Comparison of ENCODE assay signal across 8 cellular contexts in the genomic region with DNA sequence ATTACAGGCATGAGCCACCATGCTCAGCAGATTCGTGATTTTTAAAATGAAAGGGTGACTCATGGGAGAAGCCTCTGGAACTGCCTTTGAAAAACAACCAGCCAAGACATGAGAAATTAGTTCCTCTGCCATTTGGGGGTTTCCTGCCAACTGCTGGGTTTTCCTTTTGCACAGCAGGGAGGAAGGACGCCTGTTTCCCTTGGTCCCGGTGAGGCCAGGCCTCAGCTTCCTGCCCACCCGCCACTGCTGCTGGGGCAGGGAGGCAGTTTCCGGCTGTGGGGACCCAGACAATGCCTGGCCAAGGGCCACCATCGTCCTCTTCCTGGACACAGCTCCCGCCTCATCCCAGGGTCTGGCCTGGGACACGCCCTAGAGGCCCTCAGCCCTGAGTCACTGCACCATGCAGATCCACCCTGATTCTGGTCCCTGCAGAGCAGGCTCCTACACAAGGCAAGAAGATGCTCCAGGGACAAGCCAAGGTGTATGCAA. TPM values are rescaled to one million over a fixed set of nuclear protein-coding genes. Genes with fewer than 3 reads are reported as not detected.
A peak's percentile ranks its signal among the peaks of the same experiment; 100 is the strongest.
DNase-seq lines count a peak whose midpoint lies in the region; ATAC-seq and TF ChIP-seq lines count a peak whose summit lies in the region.

No MANE protein-coding gene starts in this region.

- H3K36me3 Mint-ChIP-seq in CD8-positive, alpha-beta memory T cell = peaks cover 0 to 25% (median 8%) of the 10 kb centered on the region in 3 donors
- H3K36me3 Mint-ChIP-seq in MCF 10A (ENCODE audit: insufficient read depth, unreplicated experiment) = peaks cover 26% of the 10 kb centered on the region
- H3K36me3 Mint-ChIP-seq in H9 (ENCODE audit: insufficient read depth in 1 of 3, low read depth in 3 of 3) = peaks cover 6 to 14% (median 10%) of the 10 kb centered on the region in 3 experiments
- H3K36me3 Mint-ChIP-seq in immature natural killer cell = peaks cover 6 to 12% (median 6%) of the 10 kb centered on the region in 3 donors

- no peak overlapping the region for H3K4ac ChIP-seq in H9 (ENCODE audit: low read depth, low read length)

- no peak overlapping the region for H2AFZ ChIP-seq in H9 (ENCODE audit: low read length)

- H3K9me3 ChIP-seq in CD8-positive, alpha-beta memory T cell (ENCODE audit: low read length) = no peaks in the 10 kb centered on the region
- H3K9me3 ChIP-seq in lung (ENCODE audit: control insufficient read depth in 2 of 2, insufficient read depth in 1 of 2, low read length in 1 of 2) = no peaks in the 10 kb centered on the region
- no peaks in the 10 kb centered on the region for H3K9me3 ChIP-seq in upper lobe of right lung
- no peaks in the 10 kb centered on the region for H3K9me3 ChIP-seq in H9 (ENCODE audit: control insufficient read depth, low read depth, low read length)

- peaks cover 0 to 5% of the 10 kb centered on the region in 2 donors for H3K27me3 Mint-ChIP-seq in CD8-positive, alpha-beta memory T cell
- H3K27me3 Mint-ChIP-seq in MCF 10A (ENCODE audit: insufficient read depth, unreplicated experiment) (no peaks in the 10 kb centered on the region), H9 (ENCODE audit: low read depth) (no peaks in the 10 kb centered on the region; the same call in 1 of the 2 replicates), immature natural killer cell (ENCODE audit: low read depth in 3 of 3) (peaks cover 3 to 4% (median 4%) of the 10 kb centered on the region in 3 donors)

- WGBS in lung, 2 donors = 13 to 26% methylated on average over 8 of the region's 8 CpGs
- no CpG with 5 or more reads among the region's 8 CpGs for WGBS in H9 (ENCODE audit: extremely low coverage, insufficient read length, low lambda C conversion rate)

- peaks cover 16% of the 10 kb centered on the region for H3K36me3 ChIP-seq in CD8-positive, alpha-beta memory T cell (ENCODE audit: insufficient read depth, low read length)
- H3K36me3 ChIP-seq in lung (ENCODE audit: control insufficient read depth in 2 of 2, insufficient read depth in 2 of 2, low read length in 2 of 2) (peaks cover 0 to 20% of the 10 kb centered on the region in 2 donors), upper lobe of right lung (peaks cover 25% of the 10 kb centered on the region)

- H4K20me1 ChIP-seq in H9 (ENCODE audit: control insufficient read depth, insufficient read depth, insufficient read length) = peaks cover 2% of the 10 kb centered on the region

- no peak overlapping the region for H3K14ac ChIP-seq in H9 (ENCODE audit: insufficient read depth, low read length)

- CTCF ChIA-PET in CD8-positive, alpha-beta memory T cell (lab: Charles Lee) = interaction anchor here (8.9 kb wide), 1 partner anchor 9 kb away, joined by 100 read pairs; the partner anchor contains the start of gene PPM1F
- CTCF ChIA-PET in MCF 10A (lab: Yijun Ruan, JAX) = interaction anchor here (0.7 to 8.5 kb wide), 2 partner anchors 10 to 927 kb away, joined by 3 to 65 read pairs; partner anchors contain the start of gene PPM1F

- no peak overlapping the region for H4K91ac ChIP-seq in H9 (ENCODE audit: insufficient read length, low read depth, low read length)

- H3K56ac ChIP-seq in H9 (ENCODE audit: insufficient read length, low read depth, low read length) = no peak overlapping the region

- no peak overlapping the region for H2BK120ac ChIP-seq in H9 (ENCODE audit: low read depth, low read length, poor library complexity, severe bottlenecking)

- H4K8ac ChIP-seq in H9 (replicated peaks; ENCODE audit: insufficient read length, low read depth, low read length) = no peak overlapping the region

- ATAC-seq in lung (ENCODE audit: insufficient read depth, low FRiP score) (no peak), upper lobe of right lung (peak; percentile 26)

- no peak for TF ChIP-seq CTCF in MCF 10A (IDR thresholded peaks at IDR 0.05; ENCODE audit: unreplicated experiment)
- no peak for TF ChIP-seq CTCF in lung (IDR thresholded peaks at IDR 0.05; ENCODE audit: control extremely low read depth, extremely low read depth)
- no peak for TF ChIP-seq CTCF in upper lobe of right lung (IDR thresholded peaks at IDR 0.05)
- TF ChIP-seq CTCF in H9 (conservative IDR thresholded peaks at IDR 0.05) = no peak

- H2BK5ac ChIP-seq in H9 (ENCODE audit: insufficient read length, low read length) = no peak overlapping the region

- H2BK20ac ChIP-seq in H9 (ENCODE audit: low read depth, low read length, poor library complexity, severe bottlenecking) = no peak overlapping the region

- no peak overlapping the region for H3K23ac ChIP-seq in H9 (ENCODE audit: insufficient read length, low read depth, low read length)

- H3K18ac ChIP-seq in H9 (ENCODE audit: insufficient read length, low read depth, low read length) = no peak overlapping the region

- H3K4me1 ChIP-seq in CD8-positive, alpha-beta memory T cell (ENCODE audit: insufficient read depth, low read length) = peaks cover 17% of the 10 kb centered on the region
- peaks cover 3 to 46% of the 10 kb centered on the region in 2 donors for H3K4me1 ChIP-seq in lung (ENCODE audit: control insufficient read depth in 2 of 2, insufficient read depth in 2 of 2, low read length in 2 of 2)
- H3K4me1 ChIP-seq in upper lobe of right lung = peaks cover 92% of the 10 kb centered on the region
- H3K4me1 ChIP-seq in H9 (ENCODE audit: insufficient read depth, low read length) = peaks cover 1% of the 10 kb centered on the region; the same call in 1 of the 2 replicates

- no peaks in the 10 kb centered on the region for H3K79me2 ChIP-seq in H9 (ENCODE audit: insufficient read depth, low read length)

- H3K9me3 Mint-ChIP-seq in CD8-positive, alpha-beta memory T cell = no peaks in the 10 kb centered on the region
- H3K9me3 Mint-ChIP-seq in MCF 10A (ENCODE audit: unreplicated experiment) = no peaks in the 10 kb centered on the region
- no peaks in the 10 kb centered on the region for H3K9me3 Mint-ChIP-seq in H9
- H3K9me3 Mint-ChIP-seq in immature natural killer cell = no peaks in the 10 kb centered on the region

- no TSS peak for BruUV-seq in MCF 10A (replicated peaks; lab: Mats Ljungman, UMichigan)

- intact Hi-C loops in MCF 10A (cut with micrococcal nuclease) (loop anchor here (2.0 kb wide), 1 partner anchor 76 kb away; the partner anchor contains the start of gene MAPK1), upper lobe of right lung (cut with DNase I) (no loop called here)

- no peaks in the 10 kb centered on the region for H3K79me1 ChIP-seq in H9 (ENCODE audit: insufficient read depth, low read depth, low read length, poor library complexity, severe bottlenecking)

- no peak overlapping the region for H3K9ac ChIP-seq in H9 (ENCODE audit: extremely low read depth, insufficient read length, low read length)

- no peak overlapping the region for H2AK5ac ChIP-seq in H9 (ENCODE audit: insufficient read length, low read length)

- peaks cover 4% of the 10 kb centered on the region for H3K23me2 ChIP-seq in H9 (ENCODE audit: insufficient read length, low read depth, low read length, poor library complexity, severe bottlenecking)

- DNase-seq in CD8-positive, alpha-beta memory T cell = no peak
- DNase-seq in NCI-H460 (ENCODE audit: extremely low read depth, low read depth) (peak; percentile 32), MCF 10A (ENCODE audit: unreplicated experiment) (peak; percentile 75), lung (ENCODE audit: low spot score) (peak; percentile 72), upper lobe of right lung (peak; percentile 78), DMS53 (lab: John Stamatoyannopoulos, UW) (no peak), H9 (no peak), immature natural killer cell (no peak)

- POLR2A ChIA-PET in CD8-positive, alpha-beta memory T cell (lab: Charles Lee) = no interaction called here
- POLR2A ChIA-PET in MCF 10A (lab: Yijun Ruan, JAX) = interaction anchor here (0.6 to 1.4 kb wide), 3 partner anchors 10 to 300 kb away, joined by 3 to 7 read pairs (median 3); partner anchors contain the start of gene PPM1F

- H3K27ac Mint-ChIP-seq in CD8-positive, alpha-beta memory T cell = peak overlapping the region in 5 of 8 donors; percentile 20 to 73 (median 61)
- H3K27ac Mint-ChIP-seq in MCF 10A (ENCODE audit: low read depth, unreplicated experiment) (peak overlapping the region; percentile 94), H9 (peak overlapping the region in 1 of 3 experiments; percentile 81; a peak in 1 of 7 replicates), immature natural killer cell (no peak overlapping the region)

- peaks cover 19 to 39% (median 24%) of the 10 kb centered on the region in 3 donors for H3K4me1 Mint-ChIP-seq in CD8-positive, alpha-beta memory T cell
- H3K4me1 Mint-ChIP-seq in MCF 10A (ENCODE audit: insufficient read depth, unreplicated experiment) (peaks cover 34% of the 10 kb centered on the region), H9 (peaks cover 8 to 16% of the 10 kb centered on the region in 2 experiments), immature natural killer cell (peaks cover 26 to 31% of the 10 kb centered on the region in 2 donors)

- no peaks in the 10 kb centered on the region for H3K27me3 ChIP-seq in CD8-positive, alpha-beta memory T cell (ENCODE audit: insufficient read depth, low read length, poor library complexity, severe bottlenecking)
- H3K27me3 ChIP-seq in lung (ENCODE audit: control insufficient read depth, insufficient read depth) (no peaks in the 10 kb centered on the region), upper lobe of right lung (no peaks in the 10 kb centered on the region), H9 (ENCODE audit: insufficient read depth, low read length) (no peaks in the 10 kb centered on the region)

- H3K27ac ChIP-seq in CD8-positive, alpha-beta memory T cell (ENCODE audit: low read depth, low read length) = no peak overlapping the region
- H3K27ac ChIP-seq in lung (ENCODE audit: low read depth in 1 of 2, low read length in 1 of 2) = peak overlapping the region; percentile 51 to 90
- peak overlapping the region; percentile 96 for H3K27ac ChIP-seq in upper lobe of right lung
- no peak overlapping the region for H3K27ac ChIP-seq in H9 (ENCODE audit: insufficient read length, low read depth, low read length)

- no peak overlapping the region for H4K5ac ChIP-seq in H9 (ENCODE audit: insufficient read length, low read depth, low read length)

- H3K4me3 Mint-ChIP-seq in CD8-positive, alpha-beta memory T cell = no peak overlapping the region
- peak overlapping the region; percentile 28 for H3K4me3 Mint-ChIP-seq in MCF 10A (ENCODE audit: unreplicated experiment)
- H3K4me3 Mint-ChIP-seq in H9 = no peak overlapping the region
- H3K4me3 Mint-ChIP-seq in immature natural killer cell = no peak overlapping the region

- H3K4me3 ChIP-seq in CD8-positive, alpha-beta memory T cell (ENCODE audit: low read length) = no peak overlapping the region
- H3K4me3 ChIP-seq in lung (no peak overlapping the region), upper lobe of right lung (no peak overlapping the region)

- no peak overlapping the region for H2BK12ac ChIP-seq in H9 (ENCODE audit: insufficient read length, low read depth, low read length)

- no peak overlapping the region for H3K4me2 ChIP-seq in H9 (ENCODE audit: insufficient read depth, insufficient read length, low read length)

- H3T11ph ChIP-seq in H9 (ENCODE audit: low read length) = no peak overlapping the region

- H2BK15ac ChIP-seq in H9 (ENCODE audit: low read depth, low read length) = no peak overlapping the region

RNA-seq across cellular contexts. Expression of gene PPM1F, which starts 10.2 kb away (rescaled TPM):
- 10 to 100 TPM; 25.4 to 29.1 TPM for total RNA-seq in CD8-positive, alpha-beta memory T cell
- 9.2 TPM for polyA plus RNA-seq in CD8-positive, alpha-beta memory T cell
- 21.4 and 24.6 TPM in 2 replicates for total RNA-seq in NCI-H460 (2014; rRNA removed; shearing (Covaris generic))
- 49.5 and 51.4 TPM in 2 replicates for polyA plus RNA-seq in NCI-H460 (2014; cell fraction: nucleus; rRNA removed)
- total RNA-seq in MCF 10A (2022) (32.2 and 32.6 TPM in 2 replicates), lung (10 to 100 TPM; 32.2 to 62.4 TPM), upper lobe of right lung (51.2 TPM), H9 (2021) (19.0 and 21.1 TPM in 2 replicates)
- polyA plus RNA-seq in lung (10 to 100 TPM; 25.8 to 32.9 TPM), immature natural killer cell (10 to 100 TPM in 1 of 3 donors, 1 to 10 TPM in 2; 5.5 to 13.6 (median 8.0) TPM)

RNA-seq across cellular contexts. Expression of gene TOP3B, which starts 40.1 kb away (rescaled TPM):
- 10 to 100 TPM; 30.1 to 36.9 TPM for total RNA-seq in CD8-positive, alpha-beta memory T cell
- 17.3 TPM for polyA plus RNA-seq in CD8-positive, alpha-beta memory T cell
- 15.5 and 20.4 TPM in 2 replicates for total RNA-seq in NCI-H460 (2014; rRNA removed; shearing (Covaris generic))
- polyA plus RNA-seq in NCI-H460 (2014; cell fraction: nucleus; rRNA removed) = 78.4 and 95.9 TPM in 2 replicates
- 29.3 and 37.0 TPM in 2 replicates for total RNA-seq in MCF 10A (2022)
- 10 to 100 TPM; 30.5 to 34.2 TPM for total RNA-seq in lung
- 10 to 100 TPM; 11.9 to 15.5 TPM for polyA plus RNA-seq in lung
- 24.8 TPM for total RNA-seq in upper lobe of right lung
- total RNA-seq in H9 (2021) = 55.2 and 58.5 TPM in 2 replicates
- 10 to 100 TPM in 1 of 3 donors, 1 to 10 TPM in 2; 8.4 to 17.2 (median 9.7) TPM for polyA plus RNA-seq in immature natural killer cell

Comparison
In these comparisons a context has a peak if more than half of its experiments do, and no peak if none do; other contexts are left out.
1. DNase-seq: peak in NCI-H460 (single experiment), MCF 10A (single experiment), lung (single experiment) and upper lobe of right lung (single experiment); none in CD8-positive, alpha-beta memory T cell (0 of 5), DMS53 (single experiment), H9 (single experiment) and immature natural killer cell (0 of 3).
2. H3K27ac ChIP-seq: peak in lung (2 of 2) and upper lobe of right lung (single experiment); none in CD8-positive, alpha-beta memory T cell (single experiment) and H9 (single experiment).
3. H3K27ac Mint-ChIP-seq: peak in CD8-positive, alpha-beta memory T cell (5 of 8) and MCF 10A (single experiment); none in immature natural killer cell (0 of 6).